ENCODE assay signal across 11 cellular contexts in genomic region chr3:49359623-49360022, GRCh38. TPM values are rescaled to one million over a fixed set of nuclear protein-coding genes. Genes with fewer than 3 reads are reported as not detected.
DNase-seq lines count a peak whose midpoint lies in the region; ATAC-seq, FAIRE-seq and TF ChIP-seq lines count a peak whose summit lies in the region.
"Had no signal": no experiment of that assay in that cellular context is flagged by ENCODE, and none has a peak within 500 bp of the region (broad histone marks: within the 10 kb centered on the region; RNA-seq: fewer than 3 reads in every experiment).

No MANE protein-coding gene starts in this region.

- H3K4me3 Mint-ChIP-seq in CD4-positive, alpha-beta memory T cell: peak overlapping the region in 4 of 8 donors; percentile 0 to 92 (median 30)
- H3K4me3 Mint-ChIP-seq in naive thymus-derived CD4-positive, alpha-beta T cell: peak overlapping the region in 4 of 10 donors; percentile 88 to 98 (median 92)

- no peak for DNase-seq in CD4-positive, alpha-beta memory T cell
- no peak for DNase-seq in LNCaP clone FGC (ENCODE audit: low read depth)
- DNase-seq in astrocyte of the spinal cord (ENCODE audit: low read depth, low spot score): peak; percentile 36
- DNase-seq in naive thymus-derived CD4-positive, alpha-beta T cell: no peak
- DNase-seq in pancreas: no peak
- DNase-seq in urothelium cell line (ENCODE audit: low spot score): no peak
- DNase-seq in activated effector memory CD4-positive, alpha-beta T cell treated with anti-CD3 and anti-CD28 coated beads, Interleukin-2, amount 50 U/mL, for 16 hours: no peak
- DNase-seq: brain microvascular endothelial cell had no signal

- no peak for ATAC-seq in naive thymus-derived CD4-positive, alpha-beta T cell
- ATAC-seq in pancreas: no peak
- no peak for ATAC-seq in GM21515 (IDR thresholded peaks at IDR 0.05; ENCODE audit: unreplicated experiment)

- H3K9me3 ChIP-seq in CD4-positive, alpha-beta memory T cell (ENCODE audit: control insufficient read depth in 1 of 2, low read length in 2 of 2): no peaks in the 10 kb centered on the region
- no peaks in the 10 kb centered on the region for H3K9me3 ChIP-seq in naive thymus-derived CD4-positive, alpha-beta T cell (ENCODE audit: control insufficient read depth in 2 of 3, low read length in 3 of 3)
- H3K9me3 ChIP-seq in pancreas: no peaks in the 10 kb centered on the region
- H3K9me3 ChIP-seq: HAP-1 had no signal

- intact Hi-C loops in CD4-positive, alpha-beta memory T cell (cut with micrococcal nuclease): no loop called here
- intact Hi-C loops in naive thymus-derived CD4-positive, alpha-beta T cell (cut with micrococcal nuclease): loop anchor here in 1 of 2 donors (5.0 kb wide), 1 partner anchor 68 kb away; the partner anchor contains the start of gene NICN1
- intact Hi-C loops in pancreas (cut with DNase I): no loop called here

- POLR2A ChIA-PET in CD4-positive, alpha-beta memory T cell (lab: Charles Lee; ENCODE audit: partially characterized antibody): interaction anchor here (1.0 to 6.8 kb wide), 6 partner anchors 9 to 119 kb away, joined by 3 to 139 read pairs (median 5); partner anchors contain the start of genes NICN1, RHOA, TCTA and USP4
- POLR2A ChIA-PET in naive thymus-derived CD4-positive, alpha-beta T cell (lab: Charles Lee): interaction anchor here (1.6 to 6.7 kb wide), 2 partner anchors 21 to 47 kb away, joined by 5 to 80 read pairs; partner anchors contain the start of gene USP4

- H3K4me1 ChIP-seq in CD4-positive, alpha-beta memory T cell (ENCODE audit: insufficient read depth, low read length): peaks cover 26% of the 10 kb centered on the region
- peaks cover 17% of the 10 kb centered on the region in 2 donors for H3K4me1 ChIP-seq in naive thymus-derived CD4-positive, alpha-beta T cell (ENCODE audit: control insufficient read depth in 2 of 2, insufficient read depth in 2 of 2, low read length in 2 of 2)
- peaks cover 0 to 20% (median 8%) of the 10 kb centered on the region in 3 donors for H3K4me1 ChIP-seq in pancreas

- H3K27me3 Mint-ChIP-seq in CD4-positive, alpha-beta memory T cell: no peaks in the 10 kb centered on the region
- H3K27me3 Mint-ChIP-seq in naive thymus-derived CD4-positive, alpha-beta T cell: no peaks in the 10 kb centered on the region

- TF ChIP-seq CTCF in LNCaP clone FGC (IDR thresholded peaks at IDR 0.05; ENCODE audit: control insufficient read depth, extremely low read depth, insufficient read depth): no peak
- no peak for TF ChIP-seq CTCF in astrocyte of the spinal cord (IDR thresholded peaks at IDR 0.05; ENCODE audit: low read depth, low read length)
- TF ChIP-seq CTCF in pancreas (IDR thresholded peaks at IDR 0.05): no peak

- peaks cover 8 to 32% (median 17%) of the 10 kb centered on the region in 4 donors for H3K4me1 Mint-ChIP-seq in CD4-positive, alpha-beta memory T cell
- peaks cover 14 to 43% (median 22%) of the 10 kb centered on the region in 7 donors for H3K4me1 Mint-ChIP-seq in naive thymus-derived CD4-positive, alpha-beta T cell

- H3K4me3 ChIP-seq in CD4-positive, alpha-beta memory T cell (ENCODE audit: low read length in 2 of 2): no peak overlapping the region
- H3K4me3 ChIP-seq in LNCaP clone FGC (ENCODE audit: low read depth, low read length): peak overlapping the region; percentile 87
- no peak overlapping the region for H3K4me3 ChIP-seq in astrocyte of the spinal cord (ENCODE audit: low read depth, low read length)
- H3K4me3 ChIP-seq in naive thymus-derived CD4-positive, alpha-beta T cell (ENCODE audit: low read length): no peak overlapping the region
- H3K4me3 ChIP-seq in pancreas: no peak overlapping the region

- peak overlapping the region; percentile 35 for H3K27ac ChIP-seq in CD4-positive, alpha-beta memory T cell (ENCODE audit: low read depth, low read length)
- peak overlapping the region; percentile 29 for H3K27ac ChIP-seq in naive thymus-derived CD4-positive, alpha-beta T cell (ENCODE audit: low read depth, low read length)
- H3K27ac ChIP-seq in pancreas: no peak overlapping the region
- H3K27ac ChIP-seq: KMS-11 had no signal

- CTCF ChIA-PET in CD4-positive, alpha-beta memory T cell (lab: Charles Lee; ENCODE audit: partially characterized antibody): interaction anchor here (4.4 kb wide), 1 partner anchor 19 kb away, joined by 32 read pairs; the partner anchor contains the start of gene USP4
- CTCF ChIA-PET in naive thymus-derived CD4-positive, alpha-beta T cell (lab: Charles Lee): interaction anchor here (1.1 kb wide), 1 partner anchor 91 kb away, joined by 3 read pairs; no protein-coding TSS in a partner anchor

- FAIRE-seq in pancreas (lab: Jason Lieb, UNC) (no peak), urothelium cell line (lab: Jason Lieb, UNC) (no peak)

- H3K36me3 ChIP-seq in CD4-positive, alpha-beta memory T cell (ENCODE audit: insufficient read depth, low read length): peaks cover 25% of the 10 kb centered on the region
- peaks cover 5 to 50% (median 22%) of the 10 kb centered on the region in 3 experiments for H3K36me3 ChIP-seq in naive thymus-derived CD4-positive, alpha-beta T cell (ENCODE audit: control insufficient read depth in 2 of 3, insufficient read depth in 3 of 3, low read length in 3 of 3)
- peaks cover 0 to 34% (median 10%) of the 10 kb centered on the region in 3 donors for H3K36me3 ChIP-seq in pancreas

- in situ Hi-C loops in astrocyte of the spinal cord (cut with HindIII; ENCODE audit: low sequenced_read_pairs): no loop called here

- peak overlapping the region in 6 of 7 donors; percentile 20 to 98 (median 80) for H3K27ac Mint-ChIP-seq in CD4-positive, alpha-beta memory T cell
- peak overlapping the region in 8 of 9 donors; percentile 25 to 98 (median 91) for H3K27ac Mint-ChIP-seq in naive thymus-derived CD4-positive, alpha-beta T cell

- H3K27me3 ChIP-seq in CD4-positive, alpha-beta memory T cell (ENCODE audit: insufficient read depth, low read length): no peaks in the 10 kb centered on the region
- H3K27me3 ChIP-seq in naive thymus-derived CD4-positive, alpha-beta T cell (ENCODE audit: control insufficient read depth in 2 of 2, insufficient read depth in 2 of 2, low read length in 2 of 2): no peaks in the 10 kb centered on the region
- no peaks in the 10 kb centered on the region for H3K27me3 ChIP-seq in pancreas
- H3K27me3 ChIP-seq: brain microvascular endothelial cell had no signal

- peaks cover 28 to 55% of the 10 kb centered on the region in 2 donors for H3K36me3 Mint-ChIP-seq in CD4-positive, alpha-beta memory T cell
- H3K36me3 Mint-ChIP-seq in naive thymus-derived CD4-positive, alpha-beta T cell: peaks cover 3 to 35% (median 18%) of the 10 kb centered on the region in 5 donors

- WGBS in pancreas, 2 donors: 93 to 94% methylated on average over 2 of the region's 2 CpGs

- peaks cover 0 to 1% (median 0%) of the 10 kb centered on the region in 8 donors for H3K9me3 Mint-ChIP-seq in CD4-positive, alpha-beta memory T cell
- peaks cover 0 to 1% (median 0%) of the 10 kb centered on the region in 11 donors for H3K9me3 Mint-ChIP-seq in naive thymus-derived CD4-positive, alpha-beta T cell

RNA-seq across cellular contexts. Expression of gene GPX1, which starts 1.5 kb away (rescaled TPM):
- 10 to 100 TPM; 75.7 to 77.7 TPM for total RNA-seq in CD4-positive, alpha-beta memory T cell
- 100 to 1,000 TPM; 124 to 177 TPM for polyA plus RNA-seq in CD4-positive, alpha-beta memory T cell
- total RNA-seq in naive thymus-derived CD4-positive, alpha-beta T cell: 100 to 1,000 TPM in 2 of 5 experiments, 10 to 100 TPM in 3; 56.9 to 201 (median 86.9) TPM
- 100 to 1,000 TPM; 154 to 157 TPM for polyA plus RNA-seq in naive thymus-derived CD4-positive, alpha-beta T cell
- 100 to 1,000 TPM in 1 of 6 donors, 10 to 100 TPM in 5; 30.8 to 157 (median 66.6) TPM for total RNA-seq in pancreas
- 100 to 1,000 TPM; 114 to 121 TPM for polyA plus RNA-seq in pancreas

RNA-seq across cellular contexts. Expression of gene USP4, which starts 19.8 kb away (rescaled TPM):
- 100 to 1,000 TPM; 111 to 114 TPM for total RNA-seq in CD4-positive, alpha-beta memory T cell
- 10 to 100 TPM; 73.2 to 75.4 TPM for polyA plus RNA-seq in CD4-positive, alpha-beta memory T cell
- total RNA-seq in naive thymus-derived CD4-positive, alpha-beta T cell: 100 to 1,000 TPM in 4 of 5 experiments, 10 to 100 TPM in 1; 98.3 to 135 (median 109) TPM
- polyA plus RNA-seq in naive thymus-derived CD4-positive, alpha-beta T cell: 10 to 100 TPM; 54.6 to 82.5 TPM
- total RNA-seq in pancreas: 10 to 100 TPM; 17.7 to 37.1 (median 22.1) TPM
- 10 to 100 TPM; 26.8 to 35.0 TPM for polyA plus RNA-seq in pancreas

RNA-seq across cellular contexts. Expression of gene RHOA, which starts 52.2 kb away (rescaled TPM):
- total RNA-seq in CD4-positive, alpha-beta memory T cell: 100 to 1,000 TPM; 246 to 269 TPM
- 100 to 1,000 TPM; 616 to 784 TPM for polyA plus RNA-seq in CD4-positive, alpha-beta memory T cell
- 100 to 1,000 TPM; 212 to 411 (median 218) TPM for total RNA-seq in naive thymus-derived CD4-positive, alpha-beta T cell
- 100 to 1,000 TPM; 439 to 576 TPM for polyA plus RNA-seq in naive thymus-derived CD4-positive, alpha-beta T cell
- total RNA-seq in pancreas: 100 to 1,000 TPM; 124 to 209 (median 145) TPM
- polyA plus RNA-seq in pancreas: 100 to 1,000 TPM in 1 of 2 donors, 10 to 100 TPM in 1; 77.8 to 143 TPM

RNA-seq across cellular contexts. Expression of gene TCTA, which starts 52.6 kb away (rescaled TPM):
- total RNA-seq in CD4-positive, alpha-beta memory T cell: 10 to 100 TPM; 38.0 to 39.0 TPM
- 10 to 100 TPM; 27.8 to 37.8 TPM for polyA plus RNA-seq in CD4-positive, alpha-beta memory T cell
- 10 to 100 TPM; 24.9 to 34.5 (median 28.5) TPM for total RNA-seq in naive thymus-derived CD4-positive, alpha-beta T cell
- 10 to 100 TPM; 42.2 to 48.3 TPM for polyA plus RNA-seq in naive thymus-derived CD4-positive, alpha-beta T cell
- total RNA-seq in pancreas: 10 to 100 TPM in 5 of 6 donors, 1 to 10 TPM in 1; 8.5 to 14.8 (median 13.8) TPM
- 10 to 100 TPM; 13.8 to 33.1 TPM for polyA plus RNA-seq in pancreas

Comparison
In these comparisons a context has a peak if more than half of its experiments do, and no peak if none do; other contexts are left out.
1. H3K27ac ChIP-seq: peak in CD4-positive, alpha-beta memory T cell (single experiment) and naive thymus-derived CD4-positive, alpha-beta T cell (single experiment); none in pancreas (0 of 4).